39 cellular contexts compared by ENCODE assay signal in the genomic region with DNA sequence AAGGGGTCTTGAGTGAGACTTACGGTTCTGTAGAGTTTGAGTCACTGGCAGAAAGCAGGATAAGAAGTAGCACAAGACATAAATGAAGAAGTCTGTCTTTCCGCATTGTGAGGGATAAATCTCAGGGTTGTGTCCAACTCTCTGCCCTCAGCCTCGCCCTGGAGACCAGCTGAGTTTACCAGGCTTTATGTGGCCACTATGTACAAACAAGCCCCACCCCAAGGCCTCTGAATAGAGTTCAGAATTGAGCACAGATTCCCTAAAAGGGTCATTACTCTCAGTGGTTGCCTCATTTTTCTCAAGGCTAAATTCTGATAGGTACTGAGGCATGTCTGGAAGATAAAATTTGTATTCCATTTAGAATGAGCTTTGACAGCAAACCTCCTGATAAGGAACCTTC. TPM values are rescaled to one million over a fixed set of nuclear protein-coding genes. Genes with fewer than 3 reads are reported as not detected.
"Had no signal": no experiment of that assay in that cellular context is flagged by ENCODE, and none has a peak within 500 bp of the region (broad histone marks: within the 10 kb centered on the region; RNA-seq: fewer than 3 reads in every experiment).

A gene (minus strand): TSS at position 160 of the 400 bp plus-strand sequence. CDS start 54 bp downstream, at position 106.

- H3K9me3 ChIP-seq: ascending aorta had no signal

- H3K27ac Mint-ChIP-seq: activated CD4-positive, alpha-beta memory T cell treated with anti-CD3 and anti-CD28 coated beads, Interleukin-2, amount 10 ng/mL, durations not matched to agents 7 days and 5 days; activated CD4-positive, alpha-beta T cell treated with anti-CD3 and anti-CD28 coated beads for 36 hours; activated CD4-positive, alpha-beta T cell treated with anti-CD3 and anti-CD28 coated beads, Interleukin-2, amount 10 ng/mL, durations not matched to agents 7 days and 5 days; activated CD8-positive, alpha-beta memory T cell treated with anti-CD3 and anti-CD28 coated beads, Interleukin-2, amount 10 ng/mL, durations not matched to agents 7 days and 5 days; activated CD8-positive, alpha-beta T cell treated with anti-CD3 and anti-CD28 coated beads, Interleukin-2, amount 10 ng/mL, durations not matched to agents 7 days and 5 days; activated naive CD4-positive, alpha-beta T cell treated with anti-CD3 and anti-CD28 coated beads, Interleukin-2, amount 10 ng/mL, durations not matched to agents 7 days and 5 days; activated naive CD4-positive, alpha-beta T cell treated with anti-CD3 and anti-CD28 coated beads, Interleukin-2, amount 50 U/mL, for 24 hours; activated naive CD8-positive, alpha-beta T cell; activated naive CD8-positive, alpha-beta T cell treated with anti-CD3 and anti-CD28 coated beads, Interleukin-2, amount 10 ng/mL, durations not matched to agents 7 days and 5 days; activated naive CD8-positive, alpha-beta T cell treated with anti-CD3 and anti-CD28 coated beads, Interleukin-2, amount 50 U/mL, for 24 hours; activated T-helper 2 cell treated with anti-CD3 and anti-CD28 coated beads, Interferon-gamma antibody, Interleukin-2, Interleukin-4, amounts not matched to agents 10 μg/mL and 5 μg/mL and 100 μg/mL, durations not matched to agents 14 hours and 24 hours and 36 hours; brain; T-helper 1 cell treated with Interleukin-12 subunit alpha and Interleukin-12 subunit beta and Interleukin-4 antibody, amounts not matched to agents 30 μg/mL and 1 μg/mL, for 36 hours; T-helper 2 cell treated with Interferon-gamma antibody and Interleukin-4, amounts not matched to agents 5 μg/mL and 100 μg/mL, for 36 hours; WTC11 had no signal

- H3K4me1 ChIP-seq: ascending aorta had no signal

- ATAC-seq: activated CD4-positive, alpha-beta T cell treated with anti-CD3 and anti-CD28 coated beads for 36 hours; activated CD4-positive, CD25-positive, alpha-beta regulatory T cell treated with anti-CD3 and anti-CD28 coated beads, Interleukin-2, amount 50 U/mL, for 24 hours; activated CD8-positive, alpha-beta memory T cell treated with anti-CD3 and anti-CD28 coated beads, Interleukin-2, amount 10 ng/mL, durations not matched to agents 7 days and 5 days; activated CD8-positive, alpha-beta T cell treated with anti-CD3 and anti-CD28 coated beads, Interleukin-2, amount 10 ng/mL, durations not matched to agents 7 days and 5 days; activated naive CD8-positive, alpha-beta T cell treated with anti-CD3 and anti-CD28 coated beads, Interleukin-2, amount 50 U/mL, for 24 hours; activated T-cell treated with anti-CD3 and anti-CD28 coated beads, Interleukin-2, amount 50 U/mL, for 4 hours; WTC11 had no signal

- H3K36me3 Mint-ChIP-seq: activated CD8-positive, alpha-beta memory T cell treated with anti-CD3 and anti-CD28 coated beads, Interleukin-2, amount 10 ng/mL, durations not matched to agents 7 days and 5 days; activated naive CD4-positive, alpha-beta T cell treated with anti-CD3 and anti-CD28 coated beads, Interleukin-2, amount 10 ng/mL, durations not matched to agents 7 days and 5 days; activated naive CD8-positive, alpha-beta T cell treated with anti-CD3 and anti-CD28 coated beads, Interleukin-2, amount 10 ng/mL, durations not matched to agents 7 days and 5 days; brain; WTC11 had no signal

- H3K27ac ChIP-seq: ascending aorta, cardiac muscle cell, WERI-Rb-1 had no signal

- H3K4me1 Mint-ChIP-seq: activated CD4-positive, alpha-beta memory T cell treated with anti-CD3 and anti-CD28 coated beads, Interleukin-2, amount 10 ng/mL, durations not matched to agents 7 days and 5 days; activated CD4-positive, alpha-beta T cell treated with anti-CD3 and anti-CD28 coated beads for 36 hours; activated CD4-positive, alpha-beta T cell treated with anti-CD3 and anti-CD28 coated beads, Interleukin-2, amount 10 ng/mL, durations not matched to agents 7 days and 5 days; activated CD8-positive, alpha-beta memory T cell treated with anti-CD3 and anti-CD28 coated beads, Interleukin-2, amount 10 ng/mL, durations not matched to agents 7 days and 5 days; activated naive CD4-positive, alpha-beta T cell treated with anti-CD3 and anti-CD28 coated beads, Interleukin-2, amount 10 ng/mL, durations not matched to agents 7 days and 5 days; activated naive CD4-positive, alpha-beta T cell treated with anti-CD3 and anti-CD28 coated beads, Interleukin-2, amount 50 U/mL, for 24 hours; activated naive CD8-positive, alpha-beta T cell treated with anti-CD3 and anti-CD28 coated beads, Interleukin-2, amount 10 ng/mL, durations not matched to agents 7 days and 5 days; activated naive CD8-positive, alpha-beta T cell treated with anti-CD3 and anti-CD28 coated beads, Interleukin-2, amount 50 U/mL, for 24 hours; brain; WTC11 had no signal

- H3K36me3 ChIP-seq: ascending aorta, cardiac muscle cell, WERI-Rb-1 had no signal

- H3K27me3 Mint-ChIP-seq: activated CD4-positive, alpha-beta memory T cell treated with anti-CD3 and anti-CD28 coated beads, Interleukin-2, amount 10 ng/mL, durations not matched to agents 7 days and 5 days; activated CD4-positive, alpha-beta T cell treated with anti-CD3 and anti-CD28 coated beads for 36 hours; activated CD4-positive, alpha-beta T cell treated with anti-CD3 and anti-CD28 coated beads, Interleukin-2, amount 10 ng/mL, durations not matched to agents 7 days and 5 days; activated CD8-positive, alpha-beta memory T cell treated with anti-CD3 and anti-CD28 coated beads, Interleukin-2, amount 10 ng/mL, durations not matched to agents 7 days and 5 days; activated naive CD4-positive, alpha-beta T cell treated with anti-CD3 and anti-CD28 coated beads, Interleukin-2, amount 50 U/mL, for 24 hours; activated naive CD8-positive, alpha-beta T cell; activated naive CD8-positive, alpha-beta T cell treated with anti-CD3 and anti-CD28 coated beads, Interleukin-2, amount 50 U/mL, for 24 hours; central memory CD8-positive, alpha-beta T cell had no signal

- H3K4me3 ChIP-seq: ascending aorta, cardiac muscle cell had no signal

- H3K4me3 Mint-ChIP-seq: activated CD4-positive, alpha-beta memory T cell treated with anti-CD3 and anti-CD28 coated beads, Interleukin-2, amount 10 ng/mL, durations not matched to agents 7 days and 5 days; activated CD4-positive, alpha-beta T cell treated with anti-CD3 and anti-CD28 coated beads for 36 hours; activated CD4-positive, alpha-beta T cell treated with anti-CD3 and anti-CD28 coated beads, Interleukin-2, amount 10 ng/mL, durations not matched to agents 7 days and 5 days; activated CD8-positive, alpha-beta memory T cell treated with anti-CD3 and anti-CD28 coated beads, Interleukin-2, amount 10 ng/mL, durations not matched to agents 7 days and 5 days; activated CD8-positive, alpha-beta T cell treated with anti-CD3 and anti-CD28 coated beads, Interleukin-2, amount 10 ng/mL, durations not matched to agents 7 days and 5 days; activated naive CD4-positive, alpha-beta T cell treated with anti-CD3 and anti-CD28 coated beads, Interleukin-2, amount 10 ng/mL, durations not matched to agents 7 days and 5 days; activated naive CD4-positive, alpha-beta T cell treated with anti-CD3 and anti-CD28 coated beads, Interleukin-2, amount 50 U/mL, for 24 hours; activated naive CD8-positive, alpha-beta T cell; activated naive CD8-positive, alpha-beta T cell treated with anti-CD3 and anti-CD28 coated beads, Interleukin-2, amount 10 ng/mL, durations not matched to agents 7 days and 5 days; activated naive CD8-positive, alpha-beta T cell treated with anti-CD3 and anti-CD28 coated beads, Interleukin-2, amount 50 U/mL, for 24 hours; activated T-cell treated with anti-CD3 and anti-CD28 coated beads, Interleukin-2, amount 50 U/mL, for 4 hours; brain; central memory CD8-positive, alpha-beta T cell; T-helper 1 cell treated with Interleukin-12 subunit alpha and Interleukin-12 subunit beta and Interleukin-4 antibody, amounts not matched to agents 30 μg/mL and 1 μg/mL, for 36 hours; T-helper 2 cell treated with Interferon-gamma antibody and Interleukin-4, amounts not matched to agents 5 μg/mL and 100 μg/mL, for 36 hours; WTC11 had no signal

- DNase-seq: activated CD4-positive, alpha-beta memory T cell treated with anti-CD3 and anti-CD28 coated beads, Interleukin-2, amount 10 ng/mL, durations not matched to agents 7 days and 5 days; activated CD4-positive, alpha-beta T cell treated with anti-CD3 and anti-CD28 coated beads for 1 hour; activated CD4-positive, alpha-beta T cell treated with anti-CD3 and anti-CD28 coated beads for 36 hours; activated CD4-positive, alpha-beta T cell treated with anti-CD3 and anti-CD28 coated beads for 48 hours; activated CD4-positive, alpha-beta T cell treated with anti-CD3 and anti-CD28 coated beads, Interleukin-2, amount 10 ng/mL, durations not matched to agents 7 days and 5 days; activated CD4-positive, alpha-beta T cell treated with anti-CD3 and anti-CD28 coated beads, Interleukin-2, amount 50 U/mL, for 48 hours; activated CD4-positive, CD25-positive, alpha-beta regulatory T cell; activated CD8-positive, alpha-beta memory T cell treated with anti-CD3 and anti-CD28 coated beads for 24 hours; activated CD8-positive, alpha-beta memory T cell treated with anti-CD3 and anti-CD28 coated beads, Interleukin-2, amount 10 ng/mL, durations not matched to agents 7 days and 5 days; activated CD8-positive, alpha-beta memory T cell treated with anti-CD3 and anti-CD28 coated beads, Interleukin-2, amount 50 U/mL, for 48 hours; activated CD8-positive, alpha-beta T cell treated with anti-CD3 and anti-CD28 coated beads, Interleukin-2, amount 10 ng/mL, durations not matched to agents 7 days and 5 days; activated effector memory CD4-positive, alpha-beta T cell treated with Interleukin-2 at 50 U/mL for 16 hours; activated gamma-delta T cell; activated naive CD4-positive, alpha-beta T cell treated with anti-CD3 and anti-CD28 coated beads, Interleukin-2, amount 10 ng/mL, durations not matched to agents 7 days and 5 days; activated naive CD4-positive, alpha-beta T cell treated with Interleukin-2 at 50 U/mL for 16 hours; activated naive CD8-positive, alpha-beta T cell treated with anti-CD3 and anti-CD28 coated beads, Interleukin-2, amount 10 ng/mL, durations not matched to agents 7 days and 5 days; activated naive CD8-positive, alpha-beta T cell treated with anti-CD3 and anti-CD28 coated beads, Interleukin-2, amount 50 U/mL, for 24 hours; activated T-cell treated with anti-CD3 and anti-CD28 coated beads, Interleukin-2, amount 50 U/mL, for 4 hours; amygdala; anterior cingulate cortex; caudate nucleus; cerebellar nuclear complex; T-helper 1 cell; T-helper 2 cell; T-helper 9 cell; WERI-Rb-1 had no signal

- H3K27me3 ChIP-seq: ascending aorta, cardiac muscle cell had no signal

- FAIRE-seq: TTC549 had no signal

- H3K9me3 Mint-ChIP-seq: activated CD4-positive, alpha-beta memory T cell treated with anti-CD3 and anti-CD28 coated beads, Interleukin-2, amount 10 ng/mL, durations not matched to agents 7 days and 5 days; activated CD4-positive, alpha-beta T cell treated with anti-CD3 and anti-CD28 coated beads, Interleukin-2, amount 10 ng/mL, durations not matched to agents 7 days and 5 days; activated naive CD4-positive, alpha-beta T cell treated with anti-CD3 and anti-CD28 coated beads, Interleukin-2, amount 10 ng/mL, durations not matched to agents 7 days and 5 days; activated naive CD4-positive, alpha-beta T cell treated with anti-CD3 and anti-CD28 coated beads, Interleukin-2, amount 50 U/mL, for 24 hours; activated naive CD8-positive, alpha-beta T cell treated with anti-CD3 and anti-CD28 coated beads, Interleukin-2, amount 10 ng/mL, durations not matched to agents 7 days and 5 days; activated naive CD8-positive, alpha-beta T cell treated with anti-CD3 and anti-CD28 coated beads, Interleukin-2, amount 50 U/mL, for 24 hours; activated T-cell treated with anti-CD3 and anti-CD28 coated beads, Interleukin-2, amount 50 U/mL, for 4 hours; activated T-helper 2 cell treated with anti-CD3 and anti-CD28 coated beads, Interferon-gamma antibody, Interleukin-2, Interleukin-4, amounts not matched to agents 10 μg/mL and 5 μg/mL and 100 μg/mL, durations not matched to agents 14 hours and 24 hours and 36 hours; brain; central memory CD8-positive, alpha-beta T cell; T-helper 1 cell treated with Interleukin-12 subunit alpha and Interleukin-12 subunit beta and Interleukin-4 antibody, amounts not matched to agents 30 μg/mL and 1 μg/mL, for 36 hours; T-helper 2 cell treated with Interferon-gamma antibody and Interleukin-4, amounts not matched to agents 5 μg/mL and 100 μg/mL, for 36 hours; WTC11 had no signal

RNA-seq across cellular contexts. Expression of the gene that starts here (rescaled TPM):
- total RNA-seq: activated CD4-positive, alpha-beta memory T cell treated with anti-CD3 and anti-CD28 coated beads, Interleukin-2, amount 10 ng/mL, durations not matched to agents 7 days and 5 days; activated CD4-positive, alpha-beta T cell treated with anti-CD3 and anti-CD28 coated beads for 36 hours; activated CD4-positive, alpha-beta T cell treated with anti-CD3 and anti-CD28 coated beads, Interleukin-2, amount 10 ng/mL, durations not matched to agents 7 days and 5 days; activated CD8-positive, alpha-beta memory T cell treated with anti-CD3 and anti-CD28 coated beads, Interleukin-2, amount 10 ng/mL, durations not matched to agents 7 days and 5 days; activated CD8-positive, alpha-beta T cell treated with anti-CD3 and anti-CD28 coated beads, Interleukin-2, amount 10 ng/mL, durations not matched to agents 7 days and 5 days; activated naive CD8-positive, alpha-beta T cell treated with anti-CD3 and anti-CD28 coated beads, Interleukin-2, amount 10 ng/mL, durations not matched to agents 7 days and 5 days; activated T-cell treated with anti-CD3 and anti-CD28 coated beads, Interleukin-2, amount 50 U/mL, for 4 hours; activated T-helper 2 cell treated with anti-CD3 and anti-CD28 coated beads, Interferon-gamma antibody, Interleukin-2, Interleukin-4, amounts not matched to agents 10 μg/mL and 5 μg/mL and 100 μg/mL, durations not matched to agents 14 hours and 24 hours and 36 hours; ascending aorta; bronchial epithelial cell; cardiac muscle cell had no signal
